Comparison of ENCODE assay signal across 1 cellular context in the genomic region with DNA sequence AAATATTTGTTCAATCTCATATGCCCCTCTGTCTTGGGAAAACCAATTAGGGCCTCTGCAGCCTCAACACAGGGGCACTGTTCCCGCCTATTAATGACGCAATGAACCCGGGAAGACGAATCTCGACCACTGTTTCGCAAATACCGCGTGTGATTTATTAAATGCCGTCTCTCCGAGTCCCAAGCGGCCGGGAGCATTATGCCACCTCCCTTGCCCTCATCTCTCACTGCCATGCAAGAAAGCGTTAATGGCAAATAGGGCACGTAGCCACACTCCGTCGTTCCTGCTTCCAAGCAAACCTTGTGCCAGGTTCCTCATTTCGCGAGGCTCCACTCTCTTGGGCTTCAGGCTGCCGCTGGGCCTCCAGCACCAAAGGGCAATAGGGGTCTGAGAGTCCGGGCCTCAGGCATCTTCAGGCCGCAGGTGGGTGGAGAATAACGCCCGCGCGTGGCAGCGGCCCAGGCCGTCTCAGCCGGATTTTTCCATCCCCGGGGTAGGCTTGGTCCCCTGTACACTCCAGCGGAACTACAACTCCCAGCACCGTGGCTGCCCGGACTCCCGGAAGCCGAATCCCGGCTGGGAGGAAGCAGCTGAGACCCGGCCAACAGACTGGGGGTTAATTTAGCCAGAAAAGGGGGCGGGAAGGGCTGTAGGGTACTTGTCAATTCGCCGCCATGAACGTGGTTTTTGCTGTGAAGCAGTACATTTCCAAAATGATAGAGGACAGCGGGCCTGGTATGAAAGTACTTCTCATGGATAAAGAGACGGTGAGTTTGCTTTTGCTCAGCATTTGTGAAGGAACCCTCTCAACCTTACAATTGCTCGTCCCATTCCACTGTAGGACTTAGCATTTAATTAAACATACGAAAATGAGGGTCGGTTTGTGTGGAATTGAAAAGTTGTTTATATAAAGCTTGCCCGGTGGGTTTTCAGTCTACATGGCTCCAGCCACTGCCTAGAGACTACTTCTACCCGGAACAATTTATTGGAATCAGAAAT.
A peak's percentile ranks its signal among the peaks of the same experiment; 100 is the strongest.
TF ChIP-seq lines count a peak whose summit lies in the region.

A gene with protein sequence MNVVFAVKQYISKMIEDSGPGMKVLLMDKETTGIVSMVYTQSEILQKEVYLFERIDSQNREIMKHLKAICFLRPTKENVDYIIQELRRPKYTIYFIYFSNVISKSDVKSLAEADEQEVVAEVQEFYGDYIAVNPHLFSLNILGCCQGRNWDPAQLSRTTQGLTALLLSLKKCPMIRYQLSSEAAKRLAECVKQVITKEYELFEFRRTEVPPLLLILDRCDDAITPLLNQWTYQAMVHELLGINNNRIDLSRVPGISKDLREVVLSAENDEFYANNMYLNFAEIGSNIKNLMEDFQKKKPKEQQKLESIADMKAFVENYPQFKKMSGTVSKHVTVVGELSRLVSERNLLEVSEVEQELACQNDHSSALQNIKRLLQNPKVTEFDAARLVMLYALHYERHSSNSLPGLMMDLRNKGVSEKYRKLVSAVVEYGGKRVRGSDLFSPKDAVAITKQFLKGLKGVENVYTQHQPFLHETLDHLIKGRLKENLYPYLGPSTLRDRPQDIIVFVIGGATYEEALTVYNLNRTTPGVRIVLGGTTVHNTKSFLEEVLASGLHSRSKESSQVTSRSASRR (plus strand): TSS at position 593 of the 999 bp plus-strand sequence. CDS start 82 bp downstream, at position 675.

TF ChIP-seq in HEK293, 187 proteins besides CTCF, POLR2A, EP300 and RAD21 (continued from another document and continues in another):
- TF ChIP-seq, protein P1, sequence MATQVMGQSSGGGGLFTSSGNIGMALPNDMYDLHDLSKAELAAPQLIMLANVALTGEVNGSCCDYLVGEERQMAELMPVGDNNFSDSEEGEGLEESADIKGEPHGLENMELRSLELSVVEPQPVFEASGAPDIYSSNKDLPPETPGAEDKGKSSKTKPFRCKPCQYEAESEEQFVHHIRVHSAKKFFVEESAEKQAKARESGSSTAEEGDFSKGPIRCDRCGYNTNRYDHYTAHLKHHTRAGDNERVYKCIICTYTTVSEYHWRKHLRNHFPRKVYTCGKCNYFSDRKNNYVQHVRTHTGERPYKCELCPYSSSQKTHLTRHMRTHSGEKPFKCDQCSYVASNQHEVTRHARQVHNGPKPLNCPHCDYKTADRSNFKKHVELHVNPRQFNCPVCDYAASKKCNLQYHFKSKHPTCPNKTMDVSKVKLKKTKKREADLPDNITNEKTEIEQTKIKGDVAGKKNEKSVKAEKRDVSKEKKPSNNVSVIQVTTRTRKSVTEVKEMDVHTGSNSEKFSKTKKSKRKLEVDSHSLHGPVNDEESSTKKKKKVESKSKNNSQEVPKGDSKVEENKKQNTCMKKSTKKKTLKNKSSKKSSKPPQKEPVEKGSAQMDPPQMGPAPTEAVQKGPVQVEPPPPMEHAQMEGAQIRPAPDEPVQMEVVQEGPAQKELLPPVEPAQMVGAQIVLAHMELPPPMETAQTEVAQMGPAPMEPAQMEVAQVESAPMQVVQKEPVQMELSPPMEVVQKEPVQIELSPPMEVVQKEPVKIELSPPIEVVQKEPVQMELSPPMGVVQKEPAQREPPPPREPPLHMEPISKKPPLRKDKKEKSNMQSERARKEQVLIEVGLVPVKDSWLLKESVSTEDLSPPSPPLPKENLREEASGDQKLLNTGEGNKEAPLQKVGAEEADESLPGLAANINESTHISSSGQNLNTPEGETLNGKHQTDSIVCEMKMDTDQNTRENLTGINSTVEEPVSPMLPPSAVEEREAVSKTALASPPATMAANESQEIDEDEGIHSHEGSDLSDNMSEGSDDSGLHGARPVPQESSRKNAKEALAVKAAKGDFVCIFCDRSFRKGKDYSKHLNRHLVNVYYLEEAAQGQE (tag by site-specific recombination; IDR thresholded peaks at IDR 0.05), result no peak; the same call in none of the 2 replicates
- TF ChIP-seq ZNF266 (tag by site-specific recombination; IDR thresholded peaks at IDR 0.05; ENCODE audit: low read depth) (no peak), ZNF626 (tag by site-specific recombination; IDR thresholded peaks at IDR 0.05) (no peak), ZNF19 (tag by site-specific recombination; IDR thresholded peaks at IDR 0.05; ENCODE audit: low read depth) (no peak), ZNF658 (tag by site-specific recombination; IDR thresholded peaks at IDR 0.05) (no peak), BCL11B (tag by site-specific recombination; IDR thresholded peaks at IDR 0.05; ENCODE audit: low read depth) (0 out of 2 replicates have a peak, but pooled peaks have one; percentile 10), ZNF701 (tag by site-specific recombination; IDR thresholded peaks at IDR 0.05) (no peak), ZNF610 (tag by site-specific recombination; IDR thresholded peaks at IDR 0.05; ENCODE audit: borderline replicate concordance) (peak; percentile 22; the same call in 1 of the 2 replicates), ZNF707 (tag by site-specific recombination; IDR thresholded peaks at IDR 0.05) (no peak), GLI2 (tag by site-specific recombination; IDR thresholded peaks at IDR 0.05; ENCODE audit: borderline replicate concordance, low read depth) (no peak), ZNF521 (tag by site-specific recombination; IDR thresholded peaks at IDR 0.05) (no peak), ZBTB17 (tag by site-specific recombination; IDR thresholded peaks at IDR 0.05) (peak; percentile 93), ZNF600 (tag by site-specific recombination; IDR thresholded peaks at IDR 0.05) (peak; percentile 96), ZNF292 (tag by site-specific recombination; IDR thresholded peaks at IDR 0.05; ENCODE audit: borderline replicate concordance, low read depth) (no peak), ZSCAN16 (tag by site-specific recombination; IDR thresholded peaks at IDR 0.05) (peak; percentile 11; the same call in 1 of the 2 replicates), ZNF660 (tag by site-specific recombination; IDR thresholded peaks at IDR 0.05) (peak; percentile 89), ZNF529 (tag by site-specific recombination; IDR thresholded peaks at IDR 0.05; ENCODE audit: insufficient replicate concordance) (no peak), PRDM1 (tag by site-specific recombination; IDR thresholded peaks at IDR 0.05) (no peak), ZNF133 (tag by site-specific recombination; IDR thresholded peaks at IDR 0.05) (no peak), ZSCAN30 (tag by site-specific recombination; IDR thresholded peaks at IDR 0.05) (peak; percentile 86), ZNF175 (tag by site-specific recombination; IDR thresholded peaks at IDR 0.05) (no peak), ZNF132 (tag by site-specific recombination; IDR thresholded peaks at IDR 0.05; ENCODE audit: borderline replicate concordance) (no peak), KLF8 (tag by site-specific recombination; IDR thresholded peaks at IDR 0.05) (peak; percentile 84), ZNF239 (tag by site-specific recombination; IDR thresholded peaks at IDR 0.05) (no peak), ZNF214 (tag by site-specific recombination; IDR thresholded peaks at IDR 0.05; ENCODE audit: borderline replicate concordance) (no peak), ZNF350 (tag by site-specific recombination; IDR thresholded peaks at IDR 0.05) (no peak), ZNF623 (tag by site-specific recombination; IDR thresholded peaks at IDR 0.05) (no peak), EGR2 (tag by site-specific recombination; IDR thresholded peaks at IDR 0.05; ENCODE audit: low read depth) (peak; percentile 78), ZNF473 (tag by site-specific recombination; IDR thresholded peaks at IDR 0.05) (no peak), SP7 (tag by site-specific recombination; IDR thresholded peaks at IDR 0.05) (peak; percentile 79), ZNF211 (tag by site-specific recombination; IDR thresholded peaks at IDR 0.05; ENCODE audit: low read depth) (no peak), FEZF1 (tag by site-specific recombination; IDR thresholded peaks at IDR 0.05) (peak; percentile 9; the same call in 1 of the 2 replicates), ZNF221 (tag by site-specific recombination; IDR thresholded peaks at IDR 0.05; ENCODE audit: borderline replicate concordance) (no peak), SETDB1 (IDR thresholded peaks at IDR 0.05; ENCODE audit: insufficient read length, low read length) (peak; percentile 37), ZNF391 (tag by site-specific recombination; IDR thresholded peaks at IDR 0.05; ENCODE audit: borderline replicate concordance, low read depth) (no peak), ZFP3 (tag by site-specific recombination; IDR thresholded peaks at IDR 0.05; ENCODE audit: low read depth) (no peak), ZNF202 (tag by site-specific recombination; IDR thresholded peaks at IDR 0.05; ENCODE audit: borderline replicate concordance) (no peak), KLF16 (tag by site-specific recombination; IDR thresholded peaks at IDR 0.05) (peak; percentile 74)
- TF ChIP-seq, protein P2, sequence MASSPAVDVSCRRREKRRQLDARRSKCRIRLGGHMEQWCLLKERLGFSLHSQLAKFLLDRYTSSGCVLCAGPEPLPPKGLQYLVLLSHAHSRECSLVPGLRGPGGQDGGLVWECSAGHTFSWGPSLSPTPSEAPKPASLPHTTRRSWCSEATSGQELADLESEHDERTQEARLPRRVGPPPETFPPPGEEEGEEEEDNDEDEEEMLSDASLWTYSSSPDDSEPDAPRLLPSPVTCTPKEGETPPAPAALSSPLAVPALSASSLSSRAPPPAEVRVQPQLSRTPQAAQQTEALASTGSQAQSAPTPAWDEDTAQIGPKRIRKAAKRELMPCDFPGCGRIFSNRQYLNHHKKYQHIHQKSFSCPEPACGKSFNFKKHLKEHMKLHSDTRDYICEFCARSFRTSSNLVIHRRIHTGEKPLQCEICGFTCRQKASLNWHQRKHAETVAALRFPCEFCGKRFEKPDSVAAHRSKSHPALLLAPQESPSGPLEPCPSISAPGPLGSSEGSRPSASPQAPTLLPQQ (tag by site-specific recombination; IDR thresholded peaks at IDR 0.05), result peak; percentile 80; the same call in 1 of the 2 replicates
- TF ChIP-seq, protein P3, sequence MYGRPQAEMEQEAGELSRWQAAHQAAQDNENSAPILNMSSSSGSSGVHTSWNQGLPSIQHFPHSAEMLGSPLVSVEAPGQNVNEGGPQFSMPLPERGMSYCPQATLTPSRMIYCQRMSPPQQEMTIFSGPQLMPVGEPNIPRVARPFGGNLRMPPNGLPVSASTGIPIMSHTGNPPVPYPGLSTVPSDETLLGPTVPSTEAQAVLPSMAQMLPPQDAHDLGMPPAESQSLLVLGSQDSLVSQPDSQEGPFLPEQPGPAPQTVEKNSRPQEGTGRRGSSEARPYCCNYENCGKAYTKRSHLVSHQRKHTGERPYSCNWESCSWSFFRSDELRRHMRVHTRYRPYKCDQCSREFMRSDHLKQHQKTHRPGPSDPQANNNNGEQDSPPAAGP (tag by site-specific recombination; IDR thresholded peaks at IDR 0.05), result peak; percentile 39
- TF ChIP-seq, protein P4, sequence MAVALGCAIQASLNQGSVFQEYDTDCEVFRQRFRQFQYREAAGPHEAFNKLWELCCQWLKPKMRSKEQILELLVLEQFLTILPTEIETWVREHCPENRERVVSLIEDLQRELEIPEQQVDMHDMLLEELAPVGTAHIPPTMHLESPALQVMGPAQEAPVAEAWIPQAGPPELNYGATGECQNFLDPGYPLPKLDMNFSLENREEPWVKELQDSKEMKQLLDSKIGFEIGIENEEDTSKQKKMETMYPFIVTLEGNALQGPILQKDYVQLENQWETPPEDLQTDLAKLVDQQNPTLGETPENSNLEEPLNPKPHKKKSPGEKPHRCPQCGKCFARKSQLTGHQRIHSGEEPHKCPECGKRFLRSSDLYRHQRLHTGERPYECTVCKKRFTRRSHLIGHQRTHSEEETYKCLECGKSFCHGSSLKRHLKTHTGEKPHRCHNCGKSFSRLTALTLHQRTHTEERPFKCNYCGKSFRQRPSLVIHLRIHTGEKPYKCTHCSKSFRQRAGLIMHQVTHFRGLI (tag by site-specific recombination; IDR thresholded peaks at IDR 0.05), result peak; percentile 76
- TF ChIP-seq, protein P5, sequence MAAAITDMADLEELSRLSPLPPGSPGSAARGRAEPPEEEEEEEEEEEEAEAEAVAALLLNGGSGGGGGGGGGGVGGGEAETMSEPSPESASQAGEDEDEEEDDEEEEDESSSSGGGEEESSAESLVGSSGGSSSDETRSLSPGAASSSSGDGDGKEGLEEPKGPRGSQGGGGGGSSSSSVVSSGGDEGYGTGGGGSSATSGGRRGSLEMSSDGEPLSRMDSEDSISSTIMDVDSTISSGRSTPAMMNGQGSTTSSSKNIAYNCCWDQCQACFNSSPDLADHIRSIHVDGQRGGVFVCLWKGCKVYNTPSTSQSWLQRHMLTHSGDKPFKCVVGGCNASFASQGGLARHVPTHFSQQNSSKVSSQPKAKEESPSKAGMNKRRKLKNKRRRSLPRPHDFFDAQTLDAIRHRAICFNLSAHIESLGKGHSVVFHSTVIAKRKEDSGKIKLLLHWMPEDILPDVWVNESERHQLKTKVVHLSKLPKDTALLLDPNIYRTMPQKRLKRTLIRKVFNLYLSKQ (tag by site-specific recombination; IDR thresholded peaks at IDR 0.05; ENCODE audit: borderline replicate concordance), result no peak
- TF ChIP-seq, protein P6, sequence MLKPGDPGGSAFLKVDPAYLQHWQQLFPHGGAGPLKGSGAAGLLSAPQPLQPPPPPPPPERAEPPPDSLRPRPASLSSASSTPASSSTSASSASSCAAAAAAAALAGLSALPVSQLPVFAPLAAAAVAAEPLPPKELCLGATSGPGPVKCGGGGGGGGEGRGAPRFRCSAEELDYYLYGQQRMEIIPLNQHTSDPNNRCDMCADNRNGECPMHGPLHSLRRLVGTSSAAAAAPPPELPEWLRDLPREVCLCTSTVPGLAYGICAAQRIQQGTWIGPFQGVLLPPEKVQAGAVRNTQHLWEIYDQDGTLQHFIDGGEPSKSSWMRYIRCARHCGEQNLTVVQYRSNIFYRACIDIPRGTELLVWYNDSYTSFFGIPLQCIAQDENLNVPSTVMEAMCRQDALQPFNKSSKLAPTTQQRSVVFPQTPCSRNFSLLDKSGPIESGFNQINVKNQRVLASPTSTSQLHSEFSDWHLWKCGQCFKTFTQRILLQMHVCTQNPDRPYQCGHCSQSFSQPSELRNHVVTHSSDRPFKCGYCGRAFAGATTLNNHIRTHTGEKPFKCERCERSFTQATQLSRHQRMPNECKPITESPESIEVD (tag by site-specific recombination; IDR thresholded peaks at IDR 0.05), result no peak; the same call in 1 of the 2 replicates
- TF ChIP-seq, protein P7, sequence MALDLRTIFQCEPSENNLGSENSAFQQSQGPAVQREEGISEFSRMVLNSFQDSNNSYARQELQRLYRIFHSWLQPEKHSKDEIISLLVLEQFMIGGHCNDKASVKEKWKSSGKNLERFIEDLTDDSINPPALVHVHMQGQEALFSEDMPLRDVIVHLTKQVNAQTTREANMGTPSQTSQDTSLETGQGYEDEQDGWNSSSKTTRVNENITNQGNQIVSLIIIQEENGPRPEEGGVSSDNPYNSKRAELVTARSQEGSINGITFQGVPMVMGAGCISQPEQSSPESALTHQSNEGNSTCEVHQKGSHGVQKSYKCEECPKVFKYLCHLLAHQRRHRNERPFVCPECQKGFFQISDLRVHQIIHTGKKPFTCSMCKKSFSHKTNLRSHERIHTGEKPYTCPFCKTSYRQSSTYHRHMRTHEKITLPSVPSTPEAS (tag by site-specific recombination; IDR thresholded peaks at IDR 0.05), result no peak; the same call in none of the 2 replicates
